ENCODE assay signal across 13 cellular contexts in genomic region chr1:1426496-1426960, GRCh38. TPM values are rescaled to one million over a fixed set of nuclear protein-coding genes. Genes with fewer than 3 reads are reported as not detected.
DNase-seq lines count a peak whose midpoint lies in the region; ATAC-seq, FAIRE-seq and TF ChIP-seq lines count a peak whose summit lies in the region.
"Had no signal": no experiment of that assay in that cellular context is flagged by ENCODE, and none has a peak within 500 bp of the region (broad histone marks: within the 10 kb centered on the region; RNA-seq: fewer than 3 reads in every experiment).

No MANE protein-coding gene starts in this region.

- POLR2A ChIA-PET in MCF 10A (lab: Yijun Ruan, JAX): no interaction called here
- POLR2A ChIA-PET in K562 (lab: Yijun Ruan, JAX): interaction anchor here (0.6 to 1.8 kb wide), 2 partner anchors 17 to 18 kb away, joined by 4 read pairs; no protein-coding TSS in a partner anchor

- H2AK5ac ChIP-seq in mesendoderm (ENCODE audit: low read length): no peak overlapping the region

- H3K9me3 ChIP-seq in breast epithelium: no peaks in the 10 kb centered on the region
- no peaks in the 10 kb centered on the region for H3K9me3 ChIP-seq in K562 (replicated peaks; ENCODE audit: control insufficient read depth, insufficient read depth, low read depth, low read length)
- peaks cover 1% of the 10 kb centered on the region for H3K9me3 ChIP-seq in thymus (ENCODE audit: control insufficient read depth)
- no peaks in the 10 kb centered on the region for H3K9me3 ChIP-seq in transverse colon

- H4K20me1 ChIP-seq in K562 (replicated peaks; ENCODE audit: control insufficient read depth, insufficient read depth, low read length): no peaks in the 10 kb centered on the region

- H2BK15ac ChIP-seq in mesendoderm (replicated peaks; ENCODE audit: low read depth): no peak overlapping the region

- no peak overlapping the region for H4K8ac ChIP-seq in mesendoderm (ENCODE audit: low read depth, low read length)

- ATAC-seq in K562: peak; percentile 9
- ATAC-seq in GM21515 (IDR thresholded peaks at IDR 0.05; ENCODE audit: unreplicated experiment): no peak
- ATAC-seq in activated CD8-positive, alpha-beta memory T cell treated with anti-CD3 and anti-CD28 coated beads, Interleukin-2, amount 10 ng/mL, durations not matched to agents 7 days and 5 days: no peak

- H3K4me1 ChIP-seq in breast epithelium (peaks cover 15 to 24% of the 10 kb centered on the region in 2 donors), K562 (replicated peaks in 1 of 2; ENCODE audit: control insufficient read depth in 2 of 2, insufficient read depth in 2 of 2, low read length in 2 of 2) (peaks cover 10 to 54% of the 10 kb centered on the region in 2 experiments), mesendoderm (ENCODE audit: control insufficient read depth, low read depth, low read length) (peaks cover 7% of the 10 kb centered on the region), thymus (ENCODE audit: control insufficient read depth, insufficient read depth, low read length) (peaks cover 8% of the 10 kb centered on the region), transverse colon (peaks cover 18 to 24% (median 23%) of the 10 kb centered on the region in 4 donors)

- H2BK5ac ChIP-seq in mesendoderm (ENCODE audit: low read length): no peak overlapping the region

- H3K9ac ChIP-seq in K562 (ENCODE audit: insufficient read depth in 1 of 2, low read depth in 2 of 2, low read length in 2 of 2) (peak overlapping the region in 1 of 2 experiments; percentile 74; a peak in 2 of 4 replicates), mesendoderm (ENCODE audit: low read length) (peak overlapping the region; percentile 49)

- H3K79me1 ChIP-seq in mesendoderm (ENCODE audit: low read length): no peaks in the 10 kb centered on the region

- TF ChIP-seq EP300 in K562 (IDR thresholded peaks at IDR 0.05; ENCODE audit: low read length) (no peak), transverse colon (IDR thresholded peaks at IDR 0.05; ENCODE audit: low read depth) (no peak)

- WGBS in K562 (ENCODE audit: insufficient coverage, low coverage, missing lambda C conversion rate): 60% methylated on average over 10 of the region's 12 CpGs
- WGBS in mesendoderm (ENCODE audit: extremely low coverage, insufficient coverage, low lambda C conversion rate): no CpG with 5 or more reads among the region's 12 CpGs
- WGBS in thymus: 10% methylated on average over 12 of the region's 12 CpGs
- 30% methylated on average over 12 of the region's 12 CpGs; no CpG with 5 or more reads in 1 of the 2 donors for WGBS in transverse colon (ENCODE audit: low coverage in 1 of 2), 2 donors

- no peak for TF ChIP-seq RAD21 in K562 (CRISPR knock-in tag; conservative IDR thresholded peaks at IDR 0.05 in 1 of 2, IDR thresholded peaks at IDR 0.05 in 1 of 2)

- H3K9me1 ChIP-seq in K562 (ENCODE audit: control insufficient read depth, insufficient read depth, low read length): no peaks in the 10 kb centered on the region

- H3K36me3 ChIP-seq in breast epithelium (no peaks in the 10 kb centered on the region), K562 (ENCODE audit: control insufficient read depth, insufficient read depth, low read length) (no peaks in the 10 kb centered on the region), mesendoderm (ENCODE audit: control insufficient read depth, insufficient read depth, low read length) (no peaks in the 10 kb centered on the region), thymus (ENCODE audit: control insufficient read depth, insufficient read depth) (no peaks in the 10 kb centered on the region), transverse colon (no peaks in the 10 kb centered on the region)

- no peaks in the 10 kb centered on the region for H3K79me2 ChIP-seq in K562 (ENCODE audit: control insufficient read depth, insufficient read depth, low read length)
- H3K79me2 ChIP-seq in mesendoderm (ENCODE audit: control insufficient read depth, insufficient read depth, low read length): no peaks in the 10 kb centered on the region

- H3K36me3 Mint-ChIP-seq in MCF 10A (ENCODE audit: insufficient read depth, unreplicated experiment): no peaks in the 10 kb centered on the region
- no peaks in the 10 kb centered on the region for H3K36me3 Mint-ChIP-seq in activated CD8-positive, alpha-beta memory T cell treated with anti-CD3 and anti-CD28 coated beads, Interleukin-2, amount 10 ng/mL, durations not matched to agents 7 days and 5 days
- H3K36me3 Mint-ChIP-seq: immature natural killer cell had no signal

- FAIRE-seq in K562 (lab: Jason Lieb, UNC): no peak

- DNase-seq in breast epithelium (ENCODE audit: low spot score in 2 of 2) (no peak), MCF 10A (ENCODE audit: unreplicated experiment) (no peak), K562 (ENCODE audit: extremely low read depth in 1 of 4, low spot score in 3 of 4) (no peak), mesendoderm (no peak), transverse colon (no peak)
- no peak for DNase-seq in activated CD8-positive, alpha-beta memory T cell treated with anti-CD3 and anti-CD28 coated beads, Interleukin-2, amount 10 ng/mL, durations not matched to agents 7 days and 5 days
- DNase-seq: activated effector memory CD4-positive, alpha-beta T cell treated with anti-CD3 and anti-CD28 coated beads, Interleukin-2, amount 50 U/mL, for 16 hours; GDM1; immature natural killer cell; NCI-H1092 treated with DMSO at 0.1 percent for 48 hours had no signal

- H3K4me2 ChIP-seq in K562 (ENCODE audit: insufficient read depth, low read length) (no peak overlapping the region), mesendoderm (ENCODE audit: low read length) (no peak overlapping the region)

- H3K27me3 ChIP-seq in breast epithelium (no peaks in the 10 kb centered on the region), K562 (ENCODE audit: control insufficient read depth in 2 of 2, insufficient read depth in 2 of 2, low read length in 2 of 2) (no peaks in the 10 kb centered on the region), mesendoderm (ENCODE audit: insufficient read depth, low read length, poor library complexity) (no peaks in the 10 kb centered on the region), thymus (ENCODE audit: control insufficient read depth, insufficient read depth) (peaks cover 3% of the 10 kb centered on the region), transverse colon (peaks cover 24% of the 10 kb centered on the region)

- no peak overlapping the region for H4K5ac ChIP-seq in mesendoderm (ENCODE audit: low read length)

- TF ChIP-seq POLR2A in breast epithelium (IDR thresholded peaks at IDR 0.05) (no peak), K562 (conservative IDR thresholded peaks at IDR 0.05) (no peak), transverse colon (IDR thresholded peaks at IDR 0.05) (no peak)

- no peak overlapping the region for H3K23ac ChIP-seq in mesendoderm (ENCODE audit: low read length)

- no peak for TF ChIP-seq CTCF in breast epithelium (IDR thresholded peaks at IDR 0.05)
- TF ChIP-seq CTCF in MCF 10A (IDR thresholded peaks at IDR 0.05; ENCODE audit: unreplicated experiment): no peak
- no peak for TF ChIP-seq CTCF in K562 (IDR thresholded peaks at IDR 0.05 in 2 of 3, conservative IDR thresholded peaks at IDR 0.05 in 1 of 3; ENCODE audit: insufficient read depth in 2 of 3, low read depth in 1 of 3, low read length in 3 of 3)
- TF ChIP-seq CTCF in transverse colon (IDR thresholded peaks at IDR 0.05): no peak

- H3K27ac ChIP-seq in breast epithelium (peak overlapping the region; percentile 46 to 59), K562 (ENCODE audit: extremely low read depth, low read depth, low read length) (no peak overlapping the region), mesendoderm (ENCODE audit: low read depth, low read length) (no peak overlapping the region), thymus (ENCODE audit: low read depth) (peak overlapping the region; percentile 18), transverse colon (peak overlapping the region in 1 of 4 donors; percentile 74)

- H2BK120ac ChIP-seq in mesendoderm (ENCODE audit: low read depth, low read length): no peak overlapping the region

- CTCF ChIA-PET in MCF 10A (lab: Yijun Ruan, JAX) (interaction anchor here (1.8 kb wide), 1 partner anchor 14 kb away, joined by 9 read pairs; no protein-coding TSS in a partner anchor), K562 (lab: Yijun Ruan, JAX; ENCODE audit: low intra/inter-chr PET ratio) (no interaction called here)
- CTCF ChIA-PET in activated CD8-positive, alpha-beta memory T cell treated with anti-CD3 and anti-CD28 coated beads, Interleukin-2, amount 10 ng/mL, durations not matched to agents 7 days and 5 days (lab: Charles Lee): interaction anchor here (1.0 kb wide), 1 partner anchor 15 kb away, joined by 4 read pairs; no protein-coding TSS in a partner anchor

- H3K27me3 Mint-ChIP-seq in MCF 10A (ENCODE audit: insufficient read depth, unreplicated experiment): no peaks in the 10 kb centered on the region
- H3K27me3 Mint-ChIP-seq in activated CD8-positive, alpha-beta memory T cell treated with anti-CD3 and anti-CD28 coated beads, Interleukin-2, amount 10 ng/mL, durations not matched to agents 7 days and 5 days: peaks cover 37% of the 10 kb centered on the region

- H3K27ac Mint-ChIP-seq in MCF 10A (ENCODE audit: low read depth, unreplicated experiment): no peak overlapping the region
- no peak overlapping the region for H3K27ac Mint-ChIP-seq in activated CD8-positive, alpha-beta memory T cell treated with anti-CD3 and anti-CD28 coated beads, Interleukin-2, amount 10 ng/mL, durations not matched to agents 7 days and 5 days
- H3K27ac Mint-ChIP-seq: immature natural killer cell had no signal

- no peak overlapping the region for H2AFZ ChIP-seq in K562 (ENCODE audit: low read depth, low read length)

- peak overlapping the region; percentile 63 for H3K56ac ChIP-seq in mesendoderm (ENCODE audit: low read length)

- BruUV-seq in MCF 10A (replicated peaks; lab: Mats Ljungman, UMichigan): no TSS peak
- no TSS peak for BruUV-seq in K562 (replicated peaks; lab: Mats Ljungman, UMichigan)

- peak overlapping the region; percentile 89 for H3K18ac ChIP-seq in mesendoderm (ENCODE audit: low read length)

- H3K9me3 Mint-ChIP-seq in MCF 10A (ENCODE audit: unreplicated experiment): no peaks in the 10 kb centered on the region
- H3K9me3 Mint-ChIP-seq in activated CD8-positive, alpha-beta memory T cell treated with anti-CD3 and anti-CD28 coated beads, Interleukin-2, amount 10 ng/mL, durations not matched to agents 7 days and 5 days (ENCODE audit: low read depth): no peaks in the 10 kb centered on the region
- H3K9me3 Mint-ChIP-seq: central memory CD8-positive, alpha-beta T cell; immature natural killer cell had no signal

- H3K4me3 ChIP-seq in breast epithelium: peak overlapping the region in 2 of 3 donors; percentile 2 to 35
- H3K4me3 ChIP-seq in K562: no peak overlapping the region
- no peak overlapping the region for H3K4me3 ChIP-seq in mesendoderm (ENCODE audit: low read length)
- no peak overlapping the region for H3K4me3 ChIP-seq in thymus (ENCODE audit: low read length)
- no peak overlapping the region for H3K4me3 ChIP-seq in transverse colon

- peak overlapping the region; percentile 84 for H3K4ac ChIP-seq in mesendoderm (ENCODE audit: low read depth, low read length)

- no peak overlapping the region for H3K4me3 Mint-ChIP-seq in MCF 10A (ENCODE audit: unreplicated experiment)
- no peak overlapping the region for H3K4me3 Mint-ChIP-seq in activated CD8-positive, alpha-beta memory T cell treated with anti-CD3 and anti-CD28 coated beads, Interleukin-2, amount 10 ng/mL, durations not matched to agents 7 days and 5 days
- H3K4me3 Mint-ChIP-seq: central memory CD8-positive, alpha-beta T cell; immature natural killer cell had no signal

- intact Hi-C loops in breast epithelium (cut with DNase I; ENCODE audit: low total_unique reads): no loop called here
- intact Hi-C loops in MCF 10A (cut with micrococcal nuclease): no loop called here
- intact Hi-C loops in K562 (cut with micrococcal nuclease): no loop called here
- intact Hi-C loops in transverse colon (cut with DNase I; ENCODE audit: low total_unique reads): no loop called here

- H3K4me1 Mint-ChIP-seq in MCF 10A (ENCODE audit: insufficient read depth, unreplicated experiment): no peaks in the 10 kb centered on the region
- H3K4me1 Mint-ChIP-seq in activated CD8-positive, alpha-beta memory T cell treated with anti-CD3 and anti-CD28 coated beads, Interleukin-2, amount 10 ng/mL, durations not matched to agents 7 days and 5 days: peaks cover 14% of the 10 kb centered on the region
- H3K4me1 Mint-ChIP-seq: central memory CD8-positive, alpha-beta T cell had no signal

- in situ Hi-C loops in K562 (cut with MboI) (no loop called here), transverse colon (cut with MboI; ENCODE audit: low pct_ligation_motif_present in 1 of 4, low pct_unique_long_range_greater_than_20kb in 1 of 4, low sequenced_read_pairs in 3 of 4) (no loop called here)

RNA-seq across cellular contexts. Expression of gene ANKRD65, which starts 5.5 kb away (rescaled TPM):
- total RNA-seq in breast epithelium (10 to 100 TPM; 10.2 to 16.0 (median 12.2) TPM), MCF 10A (2022) (0.86 and 1.4 TPM in 2 replicates), K562 (2014; rRNA removed) (not detected in 2 replicates), K562 (2014; rRNA removed; fragmentation: Illumina TruSeq; extraction: Trizol) (not detected in 2 replicates), K562 (2015; rRNA removed; fragmentation: Illumina TruSeq; extraction: Trizol) (not detected in 2 replicates), K562 (2021) (not detected in 2 replicates), transverse colon (1 to 10 TPM in 3 of 4 donors, under 1 TPM in 1; 0.80 to 4.5 (median 1.9) TPM)
- total RNA-seq in K562 (2011; cell fraction: chromatin; rRNA removed; ENCODE audit: low replicate concordance): not detected in 2 replicates
- not detected in 2 replicates for total RNA-seq in K562 (2011; cell fraction: nucleolus; rRNA removed)
- 0.37 TPM in 1 of 2 replicates, not detected in the other for total RNA-seq in K562 (2011; cell fraction: nucleoplasm; rRNA removed)
- polyA plus RNA-seq in K562 (2011; rRNA removed) (not detected in 2 replicates), K562 (2014; fragmentation: Illumina TruSeq; extraction: Trizol) (not detected in 2 replicates), K562 (2014; fragmentation: Nextera tagmentation; extraction: Ambion mirVana) (not detected), K562 (2014; rRNA removed) (not detected in 2 replicates), thymus (16.0 TPM)
- polyA plus RNA-seq in K562 (2011; cell fraction: cytosol; rRNA removed): not detected in 2 replicates
- polyA plus RNA-seq in K562 (2011; cell fraction: nucleus; rRNA removed): not detected in 2 replicates
- 0.11 TPM in 1 of 2 replicates, not detected in the other for polyA plus RNA-seq in K562 (2012)
- polyA minus RNA-seq in K562 (2011; rRNA and poly(A)+ RNA removed): not detected in 2 replicates
- polyA minus RNA-seq in K562 (2011; cell fraction: cytosol; rRNA and poly(A)+ RNA removed): not detected in 2 replicates
- not detected in 2 replicates for polyA minus RNA-seq in K562 (2011; cell fraction: nucleus; rRNA and poly(A)+ RNA removed)
- polyA plus RNA-seq in mesendoderm (2013, experiment 1 of 2): 1.2 TPM
- polyA plus RNA-seq in mesendoderm (2013, experiment 2 of 2): 1.4 TPM
- total RNA-seq in activated CD8-positive, alpha-beta memory T cell treated with anti-CD3 and anti-CD28 coated beads, Interleukin-2, amount 10 ng/mL, durations not matched to agents 7 days and 5 days: not detected
- polyA plus RNA-seq: immature natural killer cell had no signal

RNA-seq across cellular contexts. Expression of gene VWA1, which starts 9.0 kb away (rescaled TPM):
- 10 to 100 TPM; 13.0 to 44.8 (median 35.7) TPM for total RNA-seq in breast epithelium
- total RNA-seq in MCF 10A (2022): 0.37 and 0.54 TPM in 2 replicates
- 0.76 and 5.5 TPM in 2 replicates for total RNA-seq in K562 (2011; cell fraction: chromatin; rRNA removed; ENCODE audit: low replicate concordance)
- total RNA-seq in K562 (2011; cell fraction: nucleolus; rRNA removed): 5.1 and 7.2 TPM in 2 replicates
- 1.9 and 3.4 TPM in 2 replicates for total RNA-seq in K562 (2011; cell fraction: nucleoplasm; rRNA removed)
- 4.0 and 4.6 TPM in 2 replicates for total RNA-seq in K562 (2014; rRNA removed)
- total RNA-seq in K562 (2014; rRNA removed; fragmentation: Illumina TruSeq; extraction: Trizol): 0.03 and 0.04 TPM in 2 replicates
- 0.98 and 1.2 TPM in 2 replicates for total RNA-seq in K562 (2015; rRNA removed; fragmentation: Illumina TruSeq; extraction: Trizol)
- total RNA-seq in K562 (2021): 6.4 and 7.1 TPM in 2 replicates
- 0.85 and 1.6 TPM in 2 replicates for polyA plus RNA-seq in K562 (2011; rRNA removed)
- 1.3 and 7.5 TPM in 2 replicates for polyA plus RNA-seq in K562 (2011; cell fraction: cytosol; rRNA removed)
- polyA plus RNA-seq in K562 (2011; cell fraction: nucleus; rRNA removed): 3.0 and 6.5 TPM in 2 replicates
- 3.8 and 6.1 TPM in 2 replicates for polyA plus RNA-seq in K562 (2012)
- 0.16 and 0.84 TPM in 2 replicates for polyA plus RNA-seq in K562 (2014; fragmentation: Illumina TruSeq; extraction: Trizol)
- polyA plus RNA-seq in K562 (2014; fragmentation: Nextera tagmentation; extraction: Ambion mirVana): under 1 TPM; 0.01 to 0.06 TPM
- 2.6 and 3.0 TPM in 2 replicates for polyA plus RNA-seq in K562 (2014; rRNA removed)
- polyA minus RNA-seq in K562 (2011; rRNA and poly(A)+ RNA removed): 0.42 and 0.69 TPM in 2 replicates
- polyA minus RNA-seq in K562 (2011; cell fraction: cytosol; rRNA and poly(A)+ RNA removed): 2.0 and 2.4 TPM in 2 replicates
- polyA minus RNA-seq in K562 (2011; cell fraction: nucleus; rRNA and poly(A)+ RNA removed): 2.7 and 4.3 TPM in 2 replicates
- polyA plus RNA-seq in mesendoderm (2013, experiment 1 of 2): 21.5 TPM
- 21.0 TPM for polyA plus RNA-seq in mesendoderm (2013, experiment 2 of 2)
- polyA plus RNA-seq in thymus: 16.8 TPM
- under 1 TPM; 0.20 to 0.28 TPM for total RNA-seq in activated CD8-positive, alpha-beta memory T cell treated with anti-CD3 and anti-CD28 coated beads, Interleukin-2, amount 10 ng/mL, durations not matched to agents 7 days and 5 days
- 10 to 100 TPM; 29.4 to 82.0 (median 51.6) TPM for total RNA-seq in transverse colon
- polyA plus RNA-seq: immature natural killer cell had no signal

RNA-seq across cellular contexts. Expression of gene MRPL20, which starts 19.4 kb away (rescaled TPM):
- total RNA-seq in breast epithelium (100 to 1,000 TPM; 127 to 149 (median 147) TPM), MCF 10A (2022) (131 and 137 TPM in 2 replicates), K562 (2014; rRNA removed) (352 and 355 TPM in 2 replicates), K562 (2014; rRNA removed; fragmentation: Illumina TruSeq; extraction: Trizol) (208 and 222 TPM in 2 replicates), K562 (2015; rRNA removed; fragmentation: Illumina TruSeq; extraction: Trizol) (205 and 216 TPM in 2 replicates), K562 (2021) (224 and 229 TPM in 2 replicates), transverse colon (100 to 1,000 TPM in 1 of 4 donors, 10 to 100 TPM in 3; 40.0 to 183 (median 97.0) TPM)
- 98.1 and 170 TPM in 2 replicates for total RNA-seq in K562 (2011; cell fraction: chromatin; rRNA removed; ENCODE audit: low replicate concordance)
- 136 and 139 TPM in 2 replicates for total RNA-seq in K562 (2011; cell fraction: nucleolus; rRNA removed)
- 122 and 137 TPM in 2 replicates for total RNA-seq in K562 (2011; cell fraction: nucleoplasm; rRNA removed)
- polyA plus RNA-seq in K562 (2011; rRNA removed) (144 and 187 TPM in 2 replicates), K562 (2014; fragmentation: Illumina TruSeq; extraction: Trizol) (180 and 264 TPM in 2 replicates), K562 (2014; fragmentation: Nextera tagmentation; extraction: Ambion mirVana) (100 to 1,000 TPM; 570 to 671 TPM), K562 (2014; rRNA removed) (420 and 491 TPM in 2 replicates), thymus (140 TPM)
- 164 and 188 TPM in 2 replicates for polyA plus RNA-seq in K562 (2011; cell fraction: cytosol; rRNA removed)
- 104 and 152 TPM in 2 replicates for polyA plus RNA-seq in K562 (2011; cell fraction: nucleus; rRNA removed)
- polyA plus RNA-seq in K562 (2012): 195 and 375 TPM in 2 replicates
- 121 and 163 TPM in 2 replicates for polyA minus RNA-seq in K562 (2011; rRNA and poly(A)+ RNA removed)
- 99.9 and 107 TPM in 2 replicates for polyA minus RNA-seq in K562 (2011; cell fraction: cytosol; rRNA and poly(A)+ RNA removed)
- polyA minus RNA-seq in K562 (2011; cell fraction: nucleus; rRNA and poly(A)+ RNA removed): 44.2 and 57.5 TPM in 2 replicates
- polyA plus RNA-seq in mesendoderm (2013, experiment 1 of 2): 287 TPM
- 288 TPM for polyA plus RNA-seq in mesendoderm (2013, experiment 2 of 2)
- 100 to 1,000 TPM in 1 of 2 experiments, 10 to 100 TPM in 1; 95.2 to 130 TPM for total RNA-seq in activated CD8-positive, alpha-beta memory T cell treated with anti-CD3 and anti-CD28 coated beads, Interleukin-2, amount 10 ng/mL, durations not matched to agents 7 days and 5 days

RNA-seq across cellular contexts. Expression of gene ATAD3C, which starts 23.0 kb away (rescaled TPM):
- total RNA-seq in breast epithelium (1 to 10 TPM; 1.9 to 8.5 (median 4.3) TPM), MCF 10A (2022) (0.27 and 2.0 TPM in 2 replicates), K562 (2014; rRNA removed) (not detected in 2 replicates), K562 (2014; rRNA removed; fragmentation: Illumina TruSeq; extraction: Trizol) (not detected in 2 replicates), K562 (2015; rRNA removed; fragmentation: Illumina TruSeq; extraction: Trizol) (not detected in 2 replicates), K562 (2021) (0.18 and 0.60 TPM in 2 replicates), transverse colon (1 to 10 TPM in 1 of 4 donors, under 1 TPM in 2, not detected in 1; 0.75 to 1.3 (median 1.00) TPM)
- total RNA-seq in K562 (2011; cell fraction: chromatin; rRNA removed; ENCODE audit: low replicate concordance): 0.21 TPM in 1 of 2 replicates, not detected in the other
- total RNA-seq in K562 (2011; cell fraction: nucleolus; rRNA removed): under 0.01 and 0.13 TPM in 2 replicates
- 0.07 and 0.23 TPM in 2 replicates for total RNA-seq in K562 (2011; cell fraction: nucleoplasm; rRNA removed)
- polyA plus RNA-seq in K562 (2011; rRNA removed) (0.03 and 0.04 TPM in 2 replicates), K562 (2014; fragmentation: Illumina TruSeq; extraction: Trizol) (not detected in 2 replicates), K562 (2014; fragmentation: Nextera tagmentation; extraction: Ambion mirVana) (not detected), K562 (2014; rRNA removed) (not detected in 2 replicates), thymus (2.8 TPM)
- 0.09 and 0.16 TPM in 2 replicates for polyA plus RNA-seq in K562 (2011; cell fraction: cytosol; rRNA removed)
- 0.10 and 0.21 TPM in 2 replicates for polyA plus RNA-seq in K562 (2011; cell fraction: nucleus; rRNA removed)
- 0.05 and 0.39 TPM in 2 replicates for polyA plus RNA-seq in K562 (2012)
- not detected in 2 replicates for polyA minus RNA-seq in K562 (2011; rRNA and poly(A)+ RNA removed)
- not detected in 2 replicates for polyA minus RNA-seq in K562 (2011; cell fraction: cytosol; rRNA and poly(A)+ RNA removed)
- polyA minus RNA-seq in K562 (2011; cell fraction: nucleus; rRNA and poly(A)+ RNA removed): 0.11 TPM in 1 of 2 replicates, not detected in the other
- polyA plus RNA-seq in mesendoderm (2013, experiment 1 of 2): 0.67 TPM
- polyA plus RNA-seq in mesendoderm (2013, experiment 2 of 2): 0.63 TPM
- under 1 TPM; 0.38 to 0.87 TPM for total RNA-seq in activated CD8-positive, alpha-beta memory T cell treated with anti-CD3 and anti-CD28 coated beads, Interleukin-2, amount 10 ng/mL, durations not matched to agents 7 days and 5 days

RNA-seq across cellular contexts. Expression of gene CCNL2, which starts 27.4 kb away (rescaled TPM):
- total RNA-seq in breast epithelium (100 to 1,000 TPM; 170 to 325 (median 285) TPM), MCF 10A (2022) (230 and 248 TPM in 2 replicates), K562 (2014; rRNA removed) (147 and 176 TPM in 2 replicates), K562 (2014; rRNA removed; fragmentation: Illumina TruSeq; extraction: Trizol) (65.1 and 66.7 TPM in 2 replicates), K562 (2015; rRNA removed; fragmentation: Illumina TruSeq; extraction: Trizol) (91.0 and 94.5 TPM in 2 replicates), K562 (2021) (141 and 167 TPM in 2 replicates), transverse colon (100 to 1,000 TPM; 169 to 657 (median 349) TPM)
- 996 and 1,265 TPM in 2 replicates for total RNA-seq in K562 (2011; cell fraction: chromatin; rRNA removed; ENCODE audit: low replicate concordance)
- 508 and 525 TPM in 2 replicates for total RNA-seq in K562 (2011; cell fraction: nucleolus; rRNA removed)
- 788 and 831 TPM in 2 replicates for total RNA-seq in K562 (2011; cell fraction: nucleoplasm; rRNA removed)
- polyA plus RNA-seq in K562 (2011; rRNA removed) (236 and 265 TPM in 2 replicates), K562 (2014; fragmentation: Illumina TruSeq; extraction: Trizol) (81.0 and 89.7 TPM in 2 replicates), K562 (2014; fragmentation: Nextera tagmentation; extraction: Ambion mirVana) (1 to 10 TPM; 2.8 to 5.6 TPM), K562 (2014; rRNA removed) (245 and 287 TPM in 2 replicates), thymus (340 TPM)
- polyA plus RNA-seq in K562 (2011; cell fraction: cytosol; rRNA removed): 71.9 and 133 TPM in 2 replicates
- polyA plus RNA-seq in K562 (2011; cell fraction: nucleus; rRNA removed): 2,539 and 2,548 TPM in 2 replicates
- polyA plus RNA-seq in K562 (2012): 104 and 250 TPM in 2 replicates
- polyA minus RNA-seq in K562 (2011; rRNA and poly(A)+ RNA removed): 70.2 and 76.2 TPM in 2 replicates
- polyA minus RNA-seq in K562 (2011; cell fraction: cytosol; rRNA and poly(A)+ RNA removed): 31.4 and 45.0 TPM in 2 replicates
- polyA minus RNA-seq in K562 (2011; cell fraction: nucleus; rRNA and poly(A)+ RNA removed): 260 and 342 TPM in 2 replicates
- polyA plus RNA-seq in mesendoderm (2013, experiment 1 of 2): 65.2 TPM
- 61.8 TPM for polyA plus RNA-seq in mesendoderm (2013, experiment 2 of 2)
- total RNA-seq in activated CD8-positive, alpha-beta memory T cell treated with anti-CD3 and anti-CD28 coated beads, Interleukin-2, amount 10 ng/mL, durations not matched to agents 7 days and 5 days: 100 to 1,000 TPM; 120 to 124 TPM

Comparison
In these comparisons a context has a peak if more than half of its experiments do, and no peak if none do; other contexts are left out.
1. H3K27ac ChIP-seq: peak in breast epithelium (2 of 2) and thymus (single experiment); none in K562 (single experiment) and mesendoderm (single experiment).
2. H3K4me3 ChIP-seq: peak in breast epithelium (2 of 3); none in K562 (single experiment), mesendoderm (single experiment), thymus (single experiment) and transverse colon (0 of 4).